14 cellular contexts compared by ENCODE assay signal in the genomic region with DNA sequence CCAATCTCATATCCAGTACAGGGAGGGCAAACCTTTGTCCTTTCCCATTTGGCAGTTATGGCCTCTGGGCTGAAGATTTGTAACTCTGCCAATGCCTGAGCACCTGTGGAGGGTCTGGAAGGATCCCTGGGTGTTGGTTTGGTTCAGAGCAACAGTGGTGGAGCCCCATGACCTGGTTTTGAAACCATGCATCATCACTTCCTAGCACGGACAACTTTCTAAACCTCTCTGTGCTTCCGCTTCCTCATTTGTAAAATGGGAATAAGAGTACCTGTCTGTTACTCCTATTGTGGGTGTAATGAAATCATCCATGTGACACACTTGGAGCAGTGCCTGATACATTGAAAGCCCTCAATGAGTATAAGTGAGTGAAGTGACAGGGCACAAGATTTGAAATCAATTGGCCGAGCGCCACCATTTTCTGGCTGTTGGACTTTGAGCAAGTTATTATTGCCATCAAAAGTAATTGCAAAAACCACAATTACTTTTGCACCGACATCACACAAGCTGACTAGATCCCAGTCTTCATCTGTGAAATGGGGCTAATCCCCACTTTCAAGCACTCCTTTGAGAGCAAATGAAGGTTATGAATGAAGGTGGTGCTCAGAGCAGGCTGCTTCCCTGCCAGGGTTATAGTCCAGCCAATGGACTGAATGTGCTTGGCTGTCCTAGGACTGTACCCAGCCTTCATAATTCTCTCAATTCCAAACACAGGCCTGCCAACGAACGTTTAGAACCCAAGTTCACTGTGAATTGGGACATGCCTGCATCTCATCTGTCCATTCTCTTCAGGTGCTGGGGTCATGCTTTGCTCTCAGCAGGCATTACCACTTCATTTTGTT. TPM values are rescaled to one million over a fixed set of nuclear protein-coding genes. Genes with fewer than 3 reads are reported as not detected.
DNase-seq lines count a peak whose midpoint lies in the region; ATAC-seq, FAIRE-seq and TF ChIP-seq lines count a peak whose summit lies in the region.
"Had no signal": no experiment of that assay in that cellular context is flagged by ENCODE, and none has a peak within 500 bp of the region (broad histone marks: within the 10 kb centered on the region; RNA-seq: fewer than 3 reads in every experiment).

No MANE protein-coding gene starts in this region.

- H4K20me1 ChIP-seq in osteoblast (ENCODE audit: insufficient read depth, low read length) = no peaks in the 10 kb centered on the region

- H2AFZ ChIP-seq in osteoblast (ENCODE audit: low read length) = peak overlapping the region; percentile 80
- H2AFZ ChIP-seq: PC-9 had no signal

- H3K27me3 ChIP-seq in esophagus muscularis mucosa (no peaks in the 10 kb centered on the region), osteoblast (ENCODE audit: insufficient read depth, low read length) (no peaks in the 10 kb centered on the region)

- TF ChIP-seq CTCF in esophagus muscularis mucosa (IDR thresholded peaks at IDR 0.05) = no peak
- TF ChIP-seq CTCF in osteoblast (IDR thresholded peaks at IDR 0.05; ENCODE audit: extremely low read depth, low read depth, low read length) = no peak
- TF ChIP-seq CTCF in progenitor cell of endocrine pancreas (IDR thresholded peaks at IDR 0.05; ENCODE audit: unreplicated experiment) = no peak

- H3K27ac ChIP-seq in esophagus muscularis mucosa (replicated peaks in 1 of 4) = peak overlapping the region in 3 of 4 donors; percentile 0 to 42 (median 7)
- H3K27ac ChIP-seq in osteoblast (ENCODE audit: low read depth, low read length) = peak overlapping the region; percentile 77
- H3K27ac ChIP-seq: PC-9, WERI-Rb-1 had no signal

- no peaks in the 10 kb centered on the region for H3K27me3 Mint-ChIP-seq in progenitor cell of endocrine pancreas
- H3K27me3 Mint-ChIP-seq: stimulated activated naive CD8-positive, alpha-beta T cell treated with anti-CD3 and anti-CD28 coated beads, Interleukin-15, amount 100 ng/mL, for 72 hours had no signal

- H3K36me3 Mint-ChIP-seq in progenitor cell of endocrine pancreas (ENCODE audit: insufficient read depth) = no peaks in the 10 kb centered on the region

- H3K4me3 ChIP-seq in esophagus muscularis mucosa (no peak overlapping the region), osteoblast (ENCODE audit: insufficient read depth, low read length) (peak overlapping the region; percentile 64)
- H3K4me3 ChIP-seq: PC-9 had no signal

- no peak for ATAC-seq in HG03097 (IDR thresholded peaks at IDR 0.05; ENCODE audit: low FRiP score, unreplicated experiment)

- FAIRE-seq in GM12891 (lab: Jason Lieb, UNC) = no peak

- H3K4me1 ChIP-seq in esophagus muscularis mucosa = peaks cover 0 to 21% (median 16%) of the 10 kb centered on the region in 4 donors
- peaks cover 22% of the 10 kb centered on the region for H3K4me1 ChIP-seq in osteoblast (ENCODE audit: insufficient read depth, low read length)

- TF ChIP-seq EP300 in esophagus muscularis mucosa (IDR thresholded peaks at IDR 0.05) = no peak

- H3K27ac Mint-ChIP-seq in progenitor cell of endocrine pancreas = no peak overlapping the region
- H3K27ac Mint-ChIP-seq: stimulated activated naive CD8-positive, alpha-beta T cell treated with anti-CD3 and anti-CD28 coated beads, Interleukin-15, amount 100 ng/mL, for 72 hours had no signal

- no peaks in the 10 kb centered on the region for H3K36me3 ChIP-seq in esophagus muscularis mucosa
- no peaks in the 10 kb centered on the region for H3K36me3 ChIP-seq in osteoblast (ENCODE audit: insufficient read depth, low read length)
- H3K36me3 ChIP-seq: WERI-Rb-1 had no signal

- H3K4me1 Mint-ChIP-seq in progenitor cell of endocrine pancreas (ENCODE audit: low read depth) = no peaks in the 10 kb centered on the region

- no peaks in the 10 kb centered on the region for H3K79me2 ChIP-seq in osteoblast (ENCODE audit: insufficient read depth, low read length)

- no peak for TF ChIP-seq POLR2A in GM12891 (IDR thresholded peaks at IDR 0.05; ENCODE audit: low read depth, low read length)
- TF ChIP-seq POLR2A in esophagus muscularis mucosa (IDR thresholded peaks at IDR 0.05; ENCODE audit: low read depth) = no peak

- peak overlapping the region; percentile 91 for H3K4me2 ChIP-seq in osteoblast (ENCODE audit: insufficient read depth, low read length)
- H3K4me2 ChIP-seq: PC-9 had no signal

- H3K9me3 Mint-ChIP-seq in progenitor cell of endocrine pancreas (ENCODE audit: low read depth) = no peaks in the 10 kb centered on the region
- H3K9me3 Mint-ChIP-seq: stimulated activated naive CD8-positive, alpha-beta T cell treated with anti-CD3 and anti-CD28 coated beads, Interleukin-15, amount 100 ng/mL, for 72 hours had no signal

- intact Hi-C loops in esophagus muscularis mucosa (cut with DNase I) = loop anchor here (5.0 kb wide), 1 partner anchor 91 kb away; no protein-coding TSS in a partner anchor

- no peak for DNase-seq in GM12891 (ENCODE audit: insufficient read length, low spot score)
- peak; percentile 75 for DNase-seq in NOMO-1 treated with DMSO at 0.1 percent for 48 hours (lab: John Stamatoyannopoulos, UW; ENCODE audit: unreplicated experiment)
- DNase-seq in esophagus muscularis mucosa (ENCODE audit: extremely low spot score) = no peak
- DNase-seq in osteoblast (ENCODE audit: insufficient read length, low spot score, missing footprints) = no peak
- no peak for DNase-seq in UCSD-AML1 (lab: John Stamatoyannopoulos, UW; ENCODE audit: unreplicated experiment)
- no peak for DNase-seq in progenitor cell of endocrine pancreas (ENCODE audit: low spot score, unreplicated experiment)
- no peak for DNase-seq in activated naive CD4-positive, alpha-beta T cell treated with anti-CD3 and anti-CD28 coated beads, Interleukin-2, amount 50 U/mL, for 16 hours
- DNase-seq: activated gamma-delta T cell treated with Interleukin-2 at 50 U/mL for 16 hours; NCI-H1694; PC-9; stimulated activated naive CD8-positive, alpha-beta T cell treated with anti-CD3 and anti-CD28 coated beads, Interleukin-15, amount 100 ng/mL, for 72 hours; WERI-Rb-1 had no signal

- H3K9me3 ChIP-seq in esophagus muscularis mucosa (peaks cover 0 to under 1% (median 0%) of the 10 kb centered on the region in 4 donors), osteoblast (ENCODE audit: low read depth, low read length) (no peaks in the 10 kb centered on the region)

- WGBS in esophagus muscularis mucosa = 77% methylated on average over 7 of the region's 7 CpGs

- H3K4me3 Mint-ChIP-seq in progenitor cell of endocrine pancreas (ENCODE audit: low read depth) = no peak overlapping the region

TF ChIP-seq in GM12891, 5 proteins besides CTCF, POLR2A, EP300 and RAD21:
- TF ChIP-seq PAX5 (IDR thresholded peaks at IDR 0.05; ENCODE audit: insufficient read depth, low read length, severe bottlenecking) (no peak), SPI1 (IDR thresholded peaks at IDR 0.05; ENCODE audit: low read depth, low read length) (peak; percentile 57), POLR2AphosphoS5 (IDR thresholded peaks at IDR 0.05; ENCODE audit: low read depth, low read length) (no peak)

RNA-seq across cellular contexts. Expression of a gene that starts 28.0 kb away (rescaled TPM):
- polyA plus RNA-seq in GM12891 (2012; ENCODE audit: low read depth, missing spikeins) = 0.05 TPM
- total RNA-seq in esophagus muscularis mucosa = under 1 TPM in 2 of 4 donors, not detected in 2; under 0.01 to 0.50 TPM
- total RNA-seq in osteoblast = not detected in 2 replicates
- not detected in 2 replicates for total RNA-seq in progenitor cell of endocrine pancreas
- total RNA-seq: HT-29, PC-9 had no signal

RNA-seq across cellular contexts. Expression of a gene that starts 41.0 kb away (rescaled TPM):
- polyA plus RNA-seq in GM12891 (2012; ENCODE audit: low read depth, missing spikeins) = not detected
- under 1 TPM in 1 of 4 donors, not detected in 3; 0.33 TPM for total RNA-seq in esophagus muscularis mucosa
- total RNA-seq in osteoblast = under 0.01 TPM in 1 of 2 replicates, not detected in the other
- total RNA-seq in progenitor cell of endocrine pancreas = not detected in 2 replicates
- total RNA-seq: HT-29, PC-9 had no signal
